8 cellular contexts compared by ENCODE assay signal in the genomic region with DNA sequence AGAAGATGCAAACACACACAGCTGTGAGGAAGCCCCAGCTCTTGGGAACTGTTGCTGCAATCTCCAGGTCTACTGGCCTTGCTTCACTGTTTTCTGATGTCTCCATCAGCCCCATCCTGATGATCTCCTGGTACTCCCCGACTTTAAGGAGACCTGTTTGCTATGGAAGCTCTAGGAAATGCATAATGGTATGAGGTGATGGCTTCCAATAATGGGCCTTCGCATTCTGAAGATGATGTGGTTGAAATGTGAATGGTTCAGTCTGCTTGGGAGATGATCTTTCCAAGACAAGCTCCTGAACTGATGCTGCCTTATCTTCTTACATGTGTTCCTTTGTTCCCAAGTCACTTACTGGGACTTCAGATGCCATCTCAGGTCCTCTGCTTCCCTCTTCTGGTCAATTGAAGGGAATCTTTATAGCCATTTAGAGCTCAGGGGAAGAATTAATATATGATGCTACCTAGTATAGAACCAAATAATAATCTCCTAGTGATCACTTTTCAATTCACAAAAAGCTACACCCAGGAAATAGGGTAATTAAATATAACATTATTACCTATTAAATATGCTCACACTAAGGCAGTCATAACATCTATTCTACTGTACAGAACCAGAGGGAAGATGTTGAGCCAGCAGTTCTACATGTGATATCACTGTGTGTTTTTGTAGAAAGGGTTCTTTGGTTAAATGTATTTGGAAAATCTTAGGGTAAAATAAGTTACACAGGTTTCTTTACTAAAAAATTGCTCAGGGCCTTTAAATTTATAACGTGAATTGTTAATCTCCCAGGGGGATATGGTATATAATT.
A peak's percentile ranks its signal among the peaks of the same experiment; 100 is the strongest.
DNase-seq lines count a peak whose midpoint lies in the region; ATAC-seq, FAIRE-seq and TF ChIP-seq lines count a peak whose summit lies in the region.

No MANE protein-coding gene starts in this region.

- intact Hi-C loops in MCF 10A (cut with micrococcal nuclease), result loop anchor here (1.0 to 5.0 kb wide), 4 partner anchors 137 to 216 kb away; no protein-coding TSS in a partner anchor

- H3K4me1 ChIP-seq in A549, result no peaks in the 10 kb centered on the region

- BruUV-seq in MCF 10A (replicated peaks; lab: Mats Ljungman, UMichigan), result no TSS peak

- no peak overlapping the region for H3K4me3 Mint-ChIP-seq in MCF 10A (ENCODE audit: unreplicated experiment)

- DNase-seq in A549 (ENCODE audit: low read depth in 1 of 2, low spot score in 1 of 2) (peak; percentile 43 to 71), H54 (ENCODE audit: insufficient read length, low spot score) (peak; percentile 42), NCI-H446 treated with DMSO at 0.1 percent for 48 hours (lab: John Stamatoyannopoulos, UW) (peak; percentile 94), MCF 10A (ENCODE audit: unreplicated experiment) (peak; percentile 73), kidney glomerular epithelial cell (lab: John Stamatoyannopoulos, UW) (peak; percentile 79), coronary artery (ENCODE audit: low spot score) (no peak), CD1c-positive myeloid dendritic cell (ENCODE audit: extremely low spot score) (no peak)

- TF ChIP-seq RAD21 in A549 (conservative IDR thresholded peaks at IDR 0.05 in 1 of 2, IDR thresholded peaks at IDR 0.05 in 1 of 2), result peak; percentile 83 to 88

- TF ChIP-seq EP300 in A549 (IDR thresholded peaks at IDR 0.05), result no peak

- H3K4me2 ChIP-seq in A549, result no peak overlapping the region

- no peak overlapping the region for H3K27ac ChIP-seq in A549
- no peak overlapping the region for H3K27ac ChIP-seq in coronary artery

- H3K27me3 Mint-ChIP-seq in MCF 10A (ENCODE audit: insufficient read depth, unreplicated experiment), result no peaks in the 10 kb centered on the region

- no peaks in the 10 kb centered on the region for H3K4me1 Mint-ChIP-seq in MCF 10A (ENCODE audit: insufficient read depth, unreplicated experiment)

- WGBS in A549 (ENCODE audit: missing lambda C conversion rate), result 47% methylated on average over 3 of the region's 3 CpGs

- TF ChIP-seq POLR2A in A549 (IDR thresholded peaks at IDR 0.05; ENCODE audit: low read length) (no peak), H54 (IDR thresholded peaks at IDR 0.05; ENCODE audit: low read depth, low read length) (no peak)

- H3K9me3 ChIP-seq in A549, result no peaks in the 10 kb centered on the region

- POLR2A ChIA-PET in A549 (lab: Yijun Ruan, JAX), result interaction anchor here (0.9 to 1.1 kb wide), 2 partner anchors 73 to 218 kb away, joined by 3 read pairs; no protein-coding TSS in a partner anchor
- POLR2A ChIA-PET in MCF 10A (lab: Yijun Ruan, JAX), result interaction anchor here (0.9 to 3.0 kb wide), 6 partner anchors 158 to 217 kb away, joined by 3 to 6 read pairs (median 3); no protein-coding TSS in a partner anchor

- TF ChIP-seq CTCF in A549 (IDR thresholded peaks at IDR 0.05), result peak; percentile 77
- peak; percentile 71 for TF ChIP-seq CTCF in MCF 10A (IDR thresholded peaks at IDR 0.05; ENCODE audit: unreplicated experiment)
- no peak for TF ChIP-seq CTCF in coronary artery (IDR thresholded peaks at IDR 0.05)

- peak; percentile 86 for ATAC-seq in A549
- no peak for ATAC-seq in HG03432 (IDR thresholded peaks at IDR 0.05; ENCODE audit: unreplicated experiment)

- no peak overlapping the region for H3K27ac Mint-ChIP-seq in MCF 10A (ENCODE audit: low read depth, unreplicated experiment)

- no peak overlapping the region for H3K4me3 ChIP-seq in A549
- H3K4me3 ChIP-seq in coronary artery, result no peak overlapping the region

- H3K9me3 Mint-ChIP-seq in MCF 10A (ENCODE audit: unreplicated experiment), result no peaks in the 10 kb centered on the region

- no peaks in the 10 kb centered on the region for H3K36me3 Mint-ChIP-seq in MCF 10A (ENCODE audit: insufficient read depth, unreplicated experiment)

- FAIRE-seq in A549 (lab: Jason Lieb, UNC), result no peak
- peak; percentile 93 for FAIRE-seq in H54 (lab: Jason Lieb, UNC)

- CTCF ChIA-PET in A549 (lab: Yijun Ruan, JAX), result interaction anchor here (0.6 to 7.4 kb wide), 43 partner anchors 9 to 236 kb away, joined by 3 to 126 read pairs (median 4); partner anchors contain the start of genes TRIM45, TTF2 and VTCN1
- CTCF ChIA-PET in MCF 10A (lab: Yijun Ruan, JAX), result interaction anchor here (0.6 to 4.9 kb wide), 50 partner anchors 8 to 716 kb away, joined by 3 to 110 read pairs (median 4); partner anchors contain the start of gene TTF2

TF ChIP-seq in A549, 52 proteins besides CTCF, POLR2A, EP300 and RAD21:
- no peak for TF ChIP-seq JUNB (IDR thresholded peaks at IDR 0.05)
- TF ChIP-seq, protein P1, sequence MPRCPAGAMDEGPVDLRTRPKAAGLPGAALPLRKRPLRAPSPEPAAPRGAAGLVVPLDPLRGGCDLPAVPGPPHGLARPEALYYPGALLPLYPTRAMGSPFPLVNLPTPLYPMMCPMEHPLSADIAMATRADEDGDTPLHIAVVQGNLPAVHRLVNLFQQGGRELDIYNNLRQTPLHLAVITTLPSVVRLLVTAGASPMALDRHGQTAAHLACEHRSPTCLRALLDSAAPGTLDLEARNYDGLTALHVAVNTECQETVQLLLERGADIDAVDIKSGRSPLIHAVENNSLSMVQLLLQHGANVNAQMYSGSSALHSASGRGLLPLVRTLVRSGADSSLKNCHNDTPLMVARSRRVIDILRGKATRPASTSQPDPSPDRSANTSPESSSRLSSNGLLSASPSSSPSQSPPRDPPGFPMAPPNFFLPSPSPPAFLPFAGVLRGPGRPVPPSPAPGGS (IDR thresholded peaks at IDR 0.05), result no peak
- no peak for TF ChIP-seq JUN (IDR thresholded peaks at IDR 0.05)
- peak; percentile 89 for TF ChIP-seq SMC3 (IDR thresholded peaks at IDR 0.05)

Comparison
In these comparisons a context has a peak if more than half of its experiments do, and no peak if none do; other contexts are left out.
1. DNase-seq: peak in A549 (2 of 2), H54 (single experiment), NCI-H446 treated with DMSO at 0.1 percent for 48 hours (single experiment), MCF 10A (single experiment) and kidney glomerular epithelial cell (single experiment); none in coronary artery (single experiment) and CD1c-positive myeloid dendritic cell (single experiment).